8 cellular contexts compared by ENCODE assay signal in genomic region chr2:58571181-58571852, GRCh38.
DNase-seq lines count a peak whose midpoint lies in the region; ATAC-seq and TF ChIP-seq lines count a peak whose summit lies in the region.

No MANE protein-coding gene starts in this region.

- no peaks in the 10 kb centered on the region for H3K36me3 Mint-ChIP-seq in activated naive CD4-positive, alpha-beta T cell treated with anti-CD3 and anti-CD28 coated beads, Interleukin-2, amount 10 ng/mL, durations not matched to agents 7 days and 5 days
- no peaks in the 10 kb centered on the region for H3K36me3 Mint-ChIP-seq in GM23338 (ENCODE audit: low read depth)

- no peaks in the 10 kb centered on the region for H3K79me2 ChIP-seq in GM23338 (replicated peaks; ENCODE audit: insufficient read depth)

- H3K27me3 ChIP-seq in GM23338 (ENCODE audit: insufficient read depth) (no peaks in the 10 kb centered on the region), uterus (no peaks in the 10 kb centered on the region)

- intact Hi-C loops in uterus (cut with DNase I; ENCODE audit: low total_unique reads): no loop called here

- H3K4me2 ChIP-seq in GM23338: no peak overlapping the region

- no peaks in the 10 kb centered on the region for H4K20me1 ChIP-seq in GM23338 (replicated peaks; ENCODE audit: insufficient read depth)

- TF ChIP-seq CTCF in GM23338 (conservative IDR thresholded peaks at IDR 0.05; ENCODE audit: low read depth in 2 of 2): peak; percentile 72 to 89
- TF ChIP-seq CTCF in uterus (IDR thresholded peaks at IDR 0.05): peak; percentile 31 to 36 (median 35)

- H3F3A ChIP-seq in GM23338 (replicated peaks; ENCODE audit: low read depth): no peaks in the 10 kb centered on the region

- CTCF ChIA-PET in activated naive CD4-positive, alpha-beta T cell treated with anti-CD3 and anti-CD28 coated beads, Interleukin-2, amount 10 ng/mL, durations not matched to agents 7 days and 5 days (lab: Charles Lee): interaction anchor here (0.9 to 1.2 kb wide), 2 partner anchors 181 to 193 kb away, joined by 3 read pairs; no protein-coding TSS in a partner anchor

- peak; percentile 99 for ATAC-seq in GM23338
- ATAC-seq in left lobe of liver: peak; percentile 87

- in situ Hi-C loops in T47D (cut with HindIII; ENCODE audit: low pct_unique_long_range_greater_than_20kb, low sequenced_read_pairs): no loop called here

- no peak overlapping the region for H3K4me3 Mint-ChIP-seq in activated naive CD4-positive, alpha-beta T cell treated with anti-CD3 and anti-CD28 coated beads, Interleukin-2, amount 10 ng/mL, durations not matched to agents 7 days and 5 days
- H3K4me3 Mint-ChIP-seq in GM23338: no peak overlapping the region

- no peak overlapping the region for H3K27ac Mint-ChIP-seq in activated naive CD4-positive, alpha-beta T cell treated with anti-CD3 and anti-CD28 coated beads, Interleukin-2, amount 10 ng/mL, durations not matched to agents 7 days and 5 days
- H3K27ac Mint-ChIP-seq in GM23338: no peak overlapping the region

- H3K9me3 Mint-ChIP-seq in activated naive CD4-positive, alpha-beta T cell treated with anti-CD3 and anti-CD28 coated beads, Interleukin-2, amount 10 ng/mL, durations not matched to agents 7 days and 5 days: no peaks in the 10 kb centered on the region
- no peaks in the 10 kb centered on the region for H3K9me3 Mint-ChIP-seq in GM23338

- TF ChIP-seq POLR2A in uterus (IDR thresholded peaks at IDR 0.05): no peak

- H3K9me3 ChIP-seq in uterus: no peaks in the 10 kb centered on the region

- no peaks in the 10 kb centered on the region for H3K9me2 ChIP-seq in GM23338 (ENCODE audit: insufficient read depth)

- peaks cover 16% of the 10 kb centered on the region for H3K4me1 Mint-ChIP-seq in activated naive CD4-positive, alpha-beta T cell treated with anti-CD3 and anti-CD28 coated beads, Interleukin-2, amount 10 ng/mL, durations not matched to agents 7 days and 5 days
- H3K4me1 Mint-ChIP-seq in GM23338: peaks cover 35% of the 10 kb centered on the region

- H2AFZ ChIP-seq in GM23338: no peak overlapping the region

- DNase-seq in activated naive CD4-positive, alpha-beta T cell treated with anti-CD3 and anti-CD28 coated beads, Interleukin-2, amount 10 ng/mL, durations not matched to agents 7 days and 5 days: peak; percentile 21
- DNase-seq in activated naive CD4-positive, alpha-beta T cell treated with Interleukin-2 at 50 U/mL for 16 hours: no peak
- DNase-seq in GM23338 (ENCODE audit: low spot score) (peak; percentile 92), NOMO-1 treated with DMSO at 0.1 percent for 48 hours (lab: John Stamatoyannopoulos, UW; ENCODE audit: unreplicated experiment) (peak; percentile 71), T47D (ENCODE audit: low read depth in 1 of 2, low spot score in 1 of 2) (peak; percentile 12 to 81), left lobe of liver (ENCODE audit: low spot score) (no peak), uterus (no peak)

- H3K27ac ChIP-seq in GM23338 (ENCODE audit: low read depth): no peak overlapping the region
- H3K27ac ChIP-seq in uterus: no peak overlapping the region

- no peaks in the 10 kb centered on the region for H3K36me3 ChIP-seq in GM23338 (ENCODE audit: insufficient read depth)
- peaks cover 0 to 3% of the 10 kb centered on the region in 2 donors for H3K36me3 ChIP-seq in uterus

- TF ChIP-seq EP300 in Ishikawa (IDR thresholded peaks at IDR 0.05; ENCODE audit: borderline replicate concordance): no peak

- H3K4me1 ChIP-seq in GM23338 (ENCODE audit: insufficient read depth) (peaks cover 27% of the 10 kb centered on the region), uterus (no peaks in the 10 kb centered on the region)

- TF ChIP-seq RAD21 in Ishikawa (IDR thresholded peaks at IDR 0.05; ENCODE audit: low read depth): peak; percentile 63

- H3K27me3 Mint-ChIP-seq in activated naive CD4-positive, alpha-beta T cell treated with anti-CD3 and anti-CD28 coated beads, Interleukin-2, amount 10 ng/mL, durations not matched to agents 7 days and 5 days: peaks cover 3% of the 10 kb centered on the region
- peaks cover 2% of the 10 kb centered on the region for H3K27me3 Mint-ChIP-seq in GM23338 (ENCODE audit: insufficient read depth, low read depth, poor library complexity)

- H3K4me3 ChIP-seq in GM23338 (no peak overlapping the region), uterus (no peak overlapping the region)

TF ChIP-seq in GM23338, 12 proteins besides CTCF, POLR2A, EP300 and RAD21 (continues in another document):
- no peak for TF ChIP-seq REST (IDR thresholded peaks at IDR 0.05; ENCODE audit: unreplicated experiment)
- no peak for TF ChIP-seq JUNB (IDR thresholded peaks at IDR 0.05; ENCODE audit: unreplicated experiment)
- no peak for TF ChIP-seq CREB1 (CRISPR knock-in tag; IDR thresholded peaks at IDR 0.05; ENCODE audit: low read depth)
- TF ChIP-seq STAT1 (IDR thresholded peaks at IDR 0.05; ENCODE audit: unreplicated experiment): no peak
- TF ChIP-seq ETS1 (IDR thresholded peaks at IDR 0.05): no peak
- no peak for TF ChIP-seq ZNF114 (CRISPR knock-in tag; IDR thresholded peaks at IDR 0.05)

TF ChIP-seq in Ishikawa, 13 proteins besides CTCF, POLR2A, EP300 and RAD21:
- no peak for TF ChIP-seq REST (IDR thresholded peaks at IDR 0.05; ENCODE audit: low read depth)
- TF ChIP-seq TCF12 (IDR thresholded peaks at IDR 0.05; ENCODE audit: low read depth): no peak
- no peak for TF ChIP-seq MAX (IDR thresholded peaks at IDR 0.05)
- TF ChIP-seq CREB1 (IDR thresholded peaks at IDR 0.05; ENCODE audit: low read depth): no peak
- no peak for TF ChIP-seq TEAD4 (IDR thresholded peaks at IDR 0.05)
- TF ChIP-seq CEBPB (IDR thresholded peaks at IDR 0.05): no peak
- no peak for TF ChIP-seq ZBTB7A (IDR thresholded peaks at IDR 0.05; ENCODE audit: low read depth)
- no peak for TF ChIP-seq YY1 (IDR thresholded peaks at IDR 0.05; ENCODE audit: low read depth)
- TF ChIP-seq EGR1 (IDR thresholded peaks at IDR 0.05): no peak
- TF ChIP-seq USF1 (IDR thresholded peaks at IDR 0.05): no peak
- no peak for TF ChIP-seq FOXM1 (IDR thresholded peaks at IDR 0.05; ENCODE audit: borderline replicate concordance, low read depth)
- no peak for TF ChIP-seq TAF1 (IDR thresholded peaks at IDR 0.05; ENCODE audit: low read depth)
- no peak for TF ChIP-seq NFIC (IDR thresholded peaks at IDR 0.05)

Comparison
In these comparisons a context has a peak if more than half of its experiments do, and no peak if none do; other contexts are left out.
1. DNase-seq: peak in activated naive CD4-positive, alpha-beta T cell treated with anti-CD3 and anti-CD28 coated beads, Interleukin-2, amount 10 ng/mL, durations not matched to agents 7 days and 5 days (single experiment), GM23338 (single experiment), NOMO-1 treated with DMSO at 0.1 percent for 48 hours (single experiment) and T47D (2 of 2); none in activated naive CD4-positive, alpha-beta T cell treated with Interleukin-2 at 50 U/mL for 16 hours (single experiment), left lobe of liver (single experiment) and uterus (0 of 2).